ENCODE assay signal across 1 cellular context in genomic region chr4:2284934-2285664, GRCh38.
TF ChIP-seq lines count a peak whose summit lies in the region.

No MANE protein-coding gene starts in this region.

TF ChIP-seq in K562, 482 proteins besides CTCF, POLR2A, EP300 and RAD21:
- TF ChIP-seq, protein P1, sequence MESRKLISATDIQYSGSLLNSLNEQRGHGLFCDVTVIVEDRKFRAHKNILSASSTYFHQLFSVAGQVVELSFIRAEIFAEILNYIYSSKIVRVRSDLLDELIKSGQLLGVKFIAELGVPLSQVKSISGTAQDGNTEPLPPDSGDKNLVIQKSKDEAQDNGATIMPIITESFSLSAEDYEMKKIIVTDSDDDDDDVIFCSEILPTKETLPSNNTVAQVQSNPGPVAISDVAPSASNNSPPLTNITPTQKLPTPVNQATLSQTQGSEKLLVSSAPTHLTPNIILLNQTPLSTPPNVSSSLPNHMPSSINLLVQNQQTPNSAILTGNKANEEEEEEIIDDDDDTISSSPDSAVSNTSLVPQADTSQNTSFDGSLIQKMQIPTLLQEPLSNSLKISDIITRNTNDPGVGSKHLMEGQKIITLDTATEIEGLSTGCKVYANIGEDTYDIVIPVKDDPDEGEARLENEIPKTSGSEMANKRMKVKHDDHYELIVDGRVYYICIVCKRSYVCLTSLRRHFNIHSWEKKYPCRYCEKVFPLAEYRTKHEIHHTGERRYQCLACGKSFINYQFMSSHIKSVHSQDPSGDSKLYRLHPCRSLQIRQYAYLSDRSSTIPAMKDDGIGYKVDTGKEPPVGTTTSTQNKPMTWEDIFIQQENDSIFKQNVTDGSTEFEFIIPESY (CRISPR knock-in tag; IDR thresholded peaks at IDR 0.05) = peak; percentile 67
- no peak for TF ChIP-seq BCL6 (CRISPR knock-in tag; IDR thresholded peaks at IDR 0.05)
TF ChIP-seq in K562: peak in this region for 1.
